In genomic region chr13:29991343-29991742, GRCh38 we compare ENCODE assay signal across 15 cellular contexts.
DNase-seq lines count a peak whose midpoint lies in the region; TF ChIP-seq lines count a peak whose summit lies in the region.
"Had no signal": no experiment of that assay in that cellular context is flagged by ENCODE, and none has a peak within 500 bp of the region (broad histone marks: within the 10 kb centered on the region; RNA-seq: fewer than 3 reads in every experiment).

No MANE protein-coding gene starts in this region.

- in situ Hi-C loops in astrocyte of the spinal cord (cut with HindIII; ENCODE audit: low sequenced_read_pairs), result no loop called here

- no peak for TF ChIP-seq CTCF in astrocyte of the spinal cord (IDR thresholded peaks at IDR 0.05; ENCODE audit: low read depth, low read length)

- DNase-seq in AG20443 (ENCODE audit: low spot score) (peak; percentile 94), M059J (ENCODE audit: low read depth) (peak; percentile 98), astrocyte of the spinal cord (ENCODE audit: low read depth, low spot score) (peak; percentile 92), islet precursor cell (peak; percentile 89), NCI-H345 (lab: John Stamatoyannopoulos, UW) (no peak), NCI-H1105 (lab: John Stamatoyannopoulos, UW) (no peak), NCI-H1048 (lab: John Stamatoyannopoulos, UW) (no peak), SIG-M5 (lab: John Stamatoyannopoulos, UW) (no peak)
- DNase-seq: activated CD8-positive, alpha-beta memory T cell treated with anti-CD3 and anti-CD28 coated beads, Interleukin-2, amount 50 U/mL, for 48 hours; CD4-positive, alpha-beta memory T cell; erythroblast; naive thymus-derived CD4-positive, alpha-beta T cell; NCI-H2029 treated with DMSO at 0.1 percent for 48 hours had no signal

- H3K4me3 ChIP-seq in astrocyte of the spinal cord (ENCODE audit: low read depth, low read length), result no peak overlapping the region
- H3K4me3 ChIP-seq: GM23338, K562 had no signal

Comparison
In these comparisons a context has a peak if more than half of its experiments do, and no peak if none do; other contexts are left out.
1. DNase-seq: peak in AG20443 (single experiment), M059J (single experiment), astrocyte of the spinal cord (single experiment) and islet precursor cell (single experiment); none in NCI-H345 (single experiment), NCI-H1105 (single experiment), NCI-H1048 (single experiment) and SIG-M5 (single experiment).